In the genomic region with DNA sequence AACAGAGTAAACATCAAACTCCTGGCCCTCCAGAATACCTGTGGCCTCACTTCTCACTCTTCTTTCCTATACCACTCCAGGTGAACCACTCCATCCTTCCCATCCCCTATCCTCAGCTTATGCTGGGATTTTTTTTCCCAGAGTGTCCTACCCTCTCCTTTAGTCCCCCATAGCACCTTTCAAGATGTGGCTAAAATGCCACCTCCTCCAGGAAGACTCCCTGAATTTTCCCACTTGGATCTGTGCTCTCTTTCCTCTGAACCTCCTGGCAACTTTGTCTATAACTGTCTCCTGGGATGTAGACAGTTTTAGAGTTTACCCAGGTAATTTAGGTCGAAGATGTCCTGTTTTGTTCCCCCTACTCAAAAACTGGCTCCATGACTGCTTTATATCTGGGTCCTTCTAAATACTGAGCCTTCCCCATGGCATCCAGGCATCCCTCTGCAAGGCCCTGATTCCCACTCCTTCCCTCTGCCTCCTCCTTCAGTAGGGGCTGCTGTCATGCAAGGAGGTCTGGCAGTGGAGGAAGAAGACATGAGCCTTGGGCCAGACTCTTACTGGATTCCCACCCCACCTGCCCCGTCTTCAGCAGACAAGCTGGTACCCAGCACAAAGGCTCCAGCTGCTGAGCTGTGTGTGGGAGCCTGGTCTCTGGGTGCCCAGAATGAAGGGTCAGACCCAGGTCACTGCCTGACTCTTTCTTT, we compare ENCODE assay signal across 14 cellular contexts.
DNase-seq lines count a peak whose midpoint lies in the region; ATAC-seq and TF ChIP-seq lines count a peak whose summit lies in the region.
"Had no signal": no experiment of that assay in that cellular context is flagged by ENCODE, and none has a peak within 500 bp of the region (broad histone marks: within the 10 kb centered on the region; RNA-seq: fewer than 3 reads in every experiment).

No MANE protein-coding gene starts in this region.

- H3K9me3 ChIP-seq in H9 (ENCODE audit: control insufficient read depth, low read depth, low read length) (no peaks in the 10 kb centered on the region), PC-3 (ENCODE audit: low read length) (no peaks in the 10 kb centered on the region)
- H3K9me3 ChIP-seq: BLaER1 treated with 17β-estradiol and CSF1 and Interleukin-3, amounts not matched to agents 10 nM and 100 nM; left ventricle myocardium inferior had no signal

- CTCF ChIA-PET in PC-3 (lab: Charles Lee): interaction anchor here (0.5 to 1.5 kb wide), 4 partner anchors 10 to 1010 kb away, joined by 4 to 12 read pairs (median 10); no protein-coding TSS in a partner anchor

- no peaks in the 10 kb centered on the region for H3K9me3 Mint-ChIP-seq in H9
- H3K9me3 Mint-ChIP-seq: activated CD8-positive, alpha-beta T cell treated with anti-CD3 and anti-CD28 coated beads for 36 hours had no signal

- H4K91ac ChIP-seq in H9 (ENCODE audit: insufficient read length, low read depth, low read length): no peak overlapping the region

- H3K27ac ChIP-seq in H9 (ENCODE audit: insufficient read length, low read depth, low read length) (no peak overlapping the region), PC-3 (ENCODE audit: low read length) (peak overlapping the region; percentile 65)
- H3K27ac ChIP-seq: BLaER1 treated with 17β-estradiol and CSF1 and Interleukin-3, amounts not matched to agents 10 nM and 100 nM; left ventricle myocardium inferior; skin epidermis had no signal

- H2BK15ac ChIP-seq in H9 (ENCODE audit: low read depth, low read length): no peak overlapping the region

- H3K36me3 ChIP-seq in PC-3 (ENCODE audit: low read depth, low read length): no peaks in the 10 kb centered on the region
- H3K36me3 ChIP-seq: BLaER1 treated with 17β-estradiol and CSF1 and Interleukin-3, amounts not matched to agents 10 nM and 100 nM; left ventricle myocardium inferior had no signal

- peak; percentile 10 for DNase-seq in H9
- DNase-seq in PC-3: no peak
- peak; percentile 27 for DNase-seq in ecto neural progenitor cell (ENCODE audit: low spot score)
- DNase-seq in posterior vena cava (ENCODE audit: low spot score): peak; percentile 43
- DNase-seq in SIG-M5 treated with dmso at 0.1 percent for 504 hours (lab: John Stamatoyannopoulos, UW; ENCODE audit: unreplicated experiment): no peak
- no peak for DNase-seq in AML-193 (lab: John Stamatoyannopoulos, UW)
- DNase-seq: cerebellar nuclear complex, NCI-H2107 had no signal

- no peak overlapping the region for H4K8ac ChIP-seq in H9 (replicated peaks; ENCODE audit: insufficient read length, low read depth, low read length)

- no peak overlapping the region for H3K18ac ChIP-seq in H9 (ENCODE audit: insufficient read length, low read depth, low read length)

- H4K5ac ChIP-seq in H9 (ENCODE audit: insufficient read length, low read depth, low read length): no peak overlapping the region

- no peak overlapping the region for H2BK12ac ChIP-seq in H9 (ENCODE audit: insufficient read length, low read depth, low read length)

- H3K4me3 Mint-ChIP-seq in H9: no peak overlapping the region
- H3K4me3 Mint-ChIP-seq: activated CD8-positive, alpha-beta T cell treated with anti-CD3 and anti-CD28 coated beads for 36 hours had no signal

- intact Hi-C loops in PC-3 (cut with micrococcal nuclease): loop anchor here (2.0 kb wide), 1 partner anchor 19 kb away; no protein-coding TSS in a partner anchor
- intact Hi-C loops in posterior vena cava (cut with DNase I): loop anchor here in 1 of 2 donors (5.0 kb wide), 1 partner anchor 256 kb away; no protein-coding TSS in a partner anchor

- no peaks in the 10 kb centered on the region for H3K23me2 ChIP-seq in H9 (ENCODE audit: insufficient read length, low read depth, low read length, poor library complexity, severe bottlenecking)

- TF ChIP-seq CTCF in H9 (conservative IDR thresholded peaks at IDR 0.05): no peak
- no peak for TF ChIP-seq CTCF in PC-3 (conservative IDR thresholded peaks at IDR 0.05; ENCODE audit: low read depth, low read length)

- no TSS peak for BruUV-seq in PC-3 (replicated peaks; lab: Mats Ljungman, UMichigan)

- H3K36me3 Mint-ChIP-seq in H9 (ENCODE audit: insufficient read depth in 1 of 3, low read depth in 3 of 3): no peaks in the 10 kb centered on the region

- no peak overlapping the region for H3K56ac ChIP-seq in H9 (ENCODE audit: insufficient read length, low read depth, low read length)

- H2AFZ ChIP-seq in H9 (ENCODE audit: low read length): no peak overlapping the region
- H2AFZ ChIP-seq in PC-3 (ENCODE audit: low read length): no peak overlapping the region

- no peak overlapping the region for H2BK5ac ChIP-seq in H9 (ENCODE audit: insufficient read length, low read length)

- H3K79me2 ChIP-seq in H9 (ENCODE audit: insufficient read depth, low read length) (no peaks in the 10 kb centered on the region), PC-3 (ENCODE audit: low read length) (no peaks in the 10 kb centered on the region)

- no peak overlapping the region for H3K9ac ChIP-seq in H9 (ENCODE audit: extremely low read depth, insufficient read length, low read length)
- peak overlapping the region; percentile 22; the same call in 1 of the 2 replicates for H3K9ac ChIP-seq in PC-3 (ENCODE audit: low read length)
- H3K9ac ChIP-seq: BLaER1 treated with 17β-estradiol and CSF1 and Interleukin-3, amounts not matched to agents 10 nM and 100 nM had no signal

- POLR2A ChIA-PET in PC-3 (lab: Charles Lee; ENCODE audit: unreplicated experiment): interaction anchor here (0.5 to 0.6 kb wide), 2 partner anchors 21 to 1559 kb away, joined by 3 to 6 read pairs; partner anchors contain the start of gene RNU5B-1

- no peak overlapping the region for H3K4me3 ChIP-seq in PC-3 (ENCODE audit: low read length)
- H3K4me3 ChIP-seq: BLaER1 treated with 17β-estradiol and CSF1 and Interleukin-3, amounts not matched to agents 10 nM and 100 nM; left ventricle myocardium inferior; skin epidermis had no signal

- H3K4ac ChIP-seq in H9 (ENCODE audit: low read depth, low read length): no peak overlapping the region

- H3K4me1 ChIP-seq in H9 (ENCODE audit: insufficient read depth, low read length) (no peaks in the 10 kb centered on the region), PC-3 (ENCODE audit: insufficient read depth, low read length) (peaks cover 18% of the 10 kb centered on the region)

- H3K4me1 Mint-ChIP-seq in H9: peaks cover 15 to 18% of the 10 kb centered on the region in 2 experiments

- H3K27me3 ChIP-seq in H9 (ENCODE audit: insufficient read depth, low read length) (no peaks in the 10 kb centered on the region), PC-3 (ENCODE audit: low read length) (no peaks in the 10 kb centered on the region)
- H3K27me3 ChIP-seq: BLaER1 treated with 17β-estradiol and CSF1 and Interleukin-3, amounts not matched to agents 10 nM and 100 nM had no signal

- H3K27ac Mint-ChIP-seq in H9: no peak overlapping the region
- H3K27ac Mint-ChIP-seq: activated CD8-positive, alpha-beta T cell treated with anti-CD3 and anti-CD28 coated beads for 36 hours; progenitor cell of endocrine pancreas had no signal

- H3T11ph ChIP-seq in H9 (ENCODE audit: low read length): no peak overlapping the region

- no CpG with 5 or more reads among the region's 2 CpGs for WGBS in H9 (ENCODE audit: extremely low coverage, insufficient read length, low lambda C conversion rate)

- H3F3A ChIP-seq in PC-3 (ENCODE audit: low read length, unreplicated experiment): no peaks in the 10 kb centered on the region

- H2BK120ac ChIP-seq in H9 (ENCODE audit: low read depth, low read length, poor library complexity, severe bottlenecking): no peak overlapping the region

- H3K4me2 ChIP-seq in H9 (ENCODE audit: insufficient read depth, insufficient read length, low read length) (no peak overlapping the region), PC-3 (ENCODE audit: low read length) (0 out of 2 replicates have a peak overlapping the region, but pooled peaks have one; percentile 5)
- H3K4me2 ChIP-seq: BLaER1 treated with 17β-estradiol and CSF1 and Interleukin-3, amounts not matched to agents 10 nM and 100 nM had no signal

- H3K14ac ChIP-seq in H9 (ENCODE audit: insufficient read depth, low read length): no peak overlapping the region

- ATAC-seq in PC-3 (no peak), GM19328 (IDR thresholded peaks at IDR 0.05; ENCODE audit: unreplicated experiment) (no peak)

- no peak overlapping the region for H3K23ac ChIP-seq in H9 (ENCODE audit: insufficient read length, low read depth, low read length)

- H3K27me3 Mint-ChIP-seq in H9 (ENCODE audit: low read depth): no peaks in the 10 kb centered on the region
- H3K27me3 Mint-ChIP-seq: progenitor cell of endocrine pancreas had no signal

- no peak overlapping the region for H2BK20ac ChIP-seq in H9 (ENCODE audit: low read depth, low read length, poor library complexity, severe bottlenecking)

- H3K79me1 ChIP-seq in H9 (ENCODE audit: insufficient read depth, low read depth, low read length, poor library complexity, severe bottlenecking): no peaks in the 10 kb centered on the region

- H4K20me1 ChIP-seq in H9 (ENCODE audit: control insufficient read depth, insufficient read depth, insufficient read length): no peaks in the 10 kb centered on the region
- H4K20me1 ChIP-seq in PC-3 (ENCODE audit: low read length): no peaks in the 10 kb centered on the region
- H4K20me1 ChIP-seq: BLaER1 treated with 17β-estradiol and CSF1 and Interleukin-3, amounts not matched to agents 10 nM and 100 nM had no signal

- H3K9me2 ChIP-seq in PC-3 (replicated peaks; ENCODE audit: low read length): no peaks in the 10 kb centered on the region

- H2AK5ac ChIP-seq in H9 (ENCODE audit: insufficient read length, low read length): no peak overlapping the region

Comparison
In these comparisons a context has a peak if more than half of its experiments do, and no peak if none do; other contexts are left out.
1. DNase-seq: peak in H9 (single experiment), ecto neural progenitor cell (single experiment) and posterior vena cava (single experiment); none in PC-3 (single experiment), SIG-M5 treated with dmso at 0.1 percent for 504 hours (single experiment) and AML-193 (0 of 2).